1 cellular context compared by ENCODE assay signal in the genomic region with DNA sequence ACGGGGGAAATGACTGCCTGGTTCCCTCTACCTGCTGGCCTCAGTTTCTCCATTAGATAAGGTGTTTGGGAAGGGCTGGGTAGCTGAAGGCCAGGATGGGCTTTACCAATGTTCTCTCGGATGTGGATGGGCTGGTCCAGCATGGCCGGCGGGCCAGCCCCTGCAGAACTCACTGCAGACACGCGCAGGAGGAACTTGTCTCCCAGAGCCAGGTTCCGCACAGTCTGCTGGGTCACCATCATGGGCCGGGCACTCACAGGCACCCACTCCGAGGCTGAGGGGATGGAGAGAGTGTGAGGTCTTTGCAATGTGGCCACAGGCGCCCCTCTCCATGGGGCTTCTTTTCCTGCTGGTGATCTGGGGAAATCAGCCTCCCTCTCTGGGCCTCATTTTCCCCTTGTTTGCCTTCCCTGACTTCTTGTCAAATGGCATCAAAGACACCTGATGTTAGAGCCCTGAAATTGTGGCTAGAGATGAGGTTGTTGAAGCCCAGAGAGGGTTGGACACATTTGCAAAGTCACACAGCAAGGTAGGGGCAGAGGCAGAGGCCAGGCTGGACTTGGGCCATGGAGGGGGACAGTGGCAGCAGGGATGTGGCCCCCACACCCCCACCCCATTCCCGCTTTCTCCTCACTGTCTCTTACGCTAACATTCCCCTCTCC.
TF ChIP-seq lines count a peak whose summit lies in the region.

No MANE protein-coding gene starts in this region.

TF ChIP-seq in K562, 482 proteins besides CTCF, POLR2A, EP300 and RAD21:
- TF ChIP-seq U2AF2 (optimal IDR thresholded peaks at IDR 0.05; ENCODE audit: low read depth, low read length) (no peak), BCOR (IDR thresholded peaks at IDR 0.05) (peak; percentile 84), ZFP36 (IDR thresholded peaks at IDR 0.05; ENCODE audit: low read depth, low read length, partially characterized antibody) (peak; percentile 59)
